Comparison of ENCODE assay signal across 1 cellular context in genomic region chr19:10888421-10888866, GRCh38.
TF ChIP-seq lines count a peak whose summit lies in the region.

No MANE protein-coding gene starts in this region.

TF ChIP-seq in GM12878, 131 proteins besides CTCF, POLR2A, EP300 and RAD21:
- TF ChIP-seq POU2F2 (IDR thresholded peaks at IDR 0.05; ENCODE audit: borderline replicate concordance, low read depth, low read length) (peak; percentile 75; the same call in 1 of the 3 replicates), RBBP5 (conservative IDR thresholded peaks at IDR 0.05) (no peak), POLR2AphosphoS2 (IDR thresholded peaks at IDR 0.05; ENCODE audit: low read depth, low read length) (no peak), JUNB (IDR thresholded peaks at IDR 0.05) (no peak), E4F1 (IDR thresholded peaks at IDR 0.05; ENCODE audit: borderline replicate concordance, partially characterized antibody) (no peak)
TF ChIP-seq in GM12878: peak in this region for 1.
